22 cellular contexts compared by ENCODE assay signal in genomic region chr13:38346764-38347163, GRCh38. TPM values are rescaled to one million over a fixed set of nuclear protein-coding genes. Genes with fewer than 3 reads are reported as not detected.
DNase-seq lines count a peak whose midpoint lies in the region; ATAC-seq and TF ChIP-seq lines count a peak whose summit lies in the region.
"Had no signal": no experiment of that assay in that cellular context is flagged by ENCODE, and none has a peak within 500 bp of the region (broad histone marks: within the 10 kb centered on the region; RNA-seq: fewer than 3 reads in every experiment).

No MANE protein-coding gene starts in this region.

- peak overlapping the region; percentile 41 for H3K4me3 Mint-ChIP-seq in WTC11
- H3K4me3 Mint-ChIP-seq in mesothelial cell of epicardium, result no peak overlapping the region
- H3K4me3 Mint-ChIP-seq: activated CD4-positive, alpha-beta memory T cell treated with anti-CD3 and anti-CD28 coated beads for 36 hours; activated naive CD8-positive, alpha-beta T cell treated with anti-CD3 and anti-CD28 coated beads, Interleukin-2, amount 10 ng/mL, durations not matched to agents 7 days and 5 days; CD8-positive, alpha-beta memory T cell had no signal

- WGBS in HUES64, result 59% methylated on average over 2 of the region's 2 CpGs

- no peak overlapping the region for H3K4me3 ChIP-seq in HUES64 (ENCODE audit: low read length)
- H3K4me3 ChIP-seq: PC-9, skin epidermis, suprapubic skin had no signal

- POLR2A ChIA-PET in WTC11 (lab: Charles Lee), result no interaction called here

- H3K4me1 Mint-ChIP-seq in WTC11 (peaks cover 56% of the 10 kb centered on the region), mesothelial cell of epicardium (peaks cover 33% of the 10 kb centered on the region)

- no peaks in the 10 kb centered on the region for H3K9me3 ChIP-seq in HUES64 (ENCODE audit: insufficient read depth, low read depth, low read length)
- H3K9me3 ChIP-seq: suprapubic skin had no signal

- peaks cover 10% of the 10 kb centered on the region for H3K36me3 Mint-ChIP-seq in WTC11
- H3K36me3 Mint-ChIP-seq in mesothelial cell of epicardium, result peaks cover 4% of the 10 kb centered on the region

- H3K4me1 ChIP-seq in HUES64 (ENCODE audit: insufficient read depth, low read length), result peaks cover 35% of the 10 kb centered on the region

- CTCF ChIA-PET in WTC11 (lab: Charles Lee), result interaction anchor here (0.9 kb wide), 1 partner anchor 340 kb away, joined by 3 read pairs; the partner anchor contains the start of gene FREM2

- H3K27me3 Mint-ChIP-seq in WTC11 (ENCODE audit: low read depth) (no peaks in the 10 kb centered on the region), mesothelial cell of epicardium (ENCODE audit: low read depth) (no peaks in the 10 kb centered on the region)
- H3K27me3 Mint-ChIP-seq: activated CD4-positive, alpha-beta memory T cell treated with anti-CD3 and anti-CD28 coated beads for 36 hours; activated naive CD8-positive, alpha-beta T cell treated with anti-CD3 and anti-CD28 coated beads, Interleukin-2, amount 10 ng/mL, durations not matched to agents 7 days and 5 days had no signal

- H3K27ac Mint-ChIP-seq in WTC11, result peak overlapping the region; percentile 83
- H3K27ac Mint-ChIP-seq in mesothelial cell of epicardium, result peak overlapping the region; percentile 14
- H3K27ac Mint-ChIP-seq: activated CD4-positive, alpha-beta memory T cell treated with anti-CD3 and anti-CD28 coated beads for 36 hours; activated naive CD8-positive, alpha-beta T cell treated with anti-CD3 and anti-CD28 coated beads, Interleukin-2, amount 10 ng/mL, durations not matched to agents 7 days and 5 days; CD8-positive, alpha-beta memory T cell had no signal

- DNase-seq in NCI-H1417 (lab: John Stamatoyannopoulos, UW) (peak; percentile 2 to 33 (median 3)), NCI-H1417 treated with DMSO at 0.1 percent for 48 hours (lab: John Stamatoyannopoulos, UW) (no peak), WTC11 (ENCODE audit: low spot score) (no peak), mesothelial cell of epicardium (ENCODE audit: low spot score in 2 of 2, unreplicated experiment in 2 of 2) (no peak), DMS114 treated with DMSO at 0.1 percent for 48 hours (lab: John Stamatoyannopoulos, UW; ENCODE audit: unreplicated experiment) (no peak), NCI-H187 (lab: John Stamatoyannopoulos, UW) (no peak)
- DNase-seq: activated CD4-positive, alpha-beta memory T cell treated with anti-CD3 and anti-CD28 coated beads for 36 hours; activated CD8-positive, alpha-beta memory T cell treated with anti-CD3 and anti-CD28 coated beads, Interleukin-2, amount 50 U/mL, for 48 hours; activated naive CD8-positive, alpha-beta T cell treated with anti-CD3 and anti-CD28 coated beads, Interleukin-2, amount 10 ng/mL, durations not matched to agents 7 days and 5 days; AML-193; CD8-positive, alpha-beta memory T cell; left cardiac atrium; NCI-H187 treated with DMSO at 0.1 percent for 48 hours; NCI-H226; NK-92 treated with Interleukin-12 subunit alpha and Interleukin-12 subunit beta, amount 100 ng/mL, for 24 hours; PC-9; stimulated activated CD4-positive, alpha-beta T cell treated with anti-CD3 and anti-CD28 coated beads, Interleukin-1b, Interleukin-23, amount 100 ng/mL, for 48 hours had no signal

- no peak overlapping the region for H3K9ac ChIP-seq in HUES64 (ENCODE audit: low read depth, low read length)

- H3K9me3 Mint-ChIP-seq in WTC11 (no peaks in the 10 kb centered on the region), mesothelial cell of epicardium (no peaks in the 10 kb centered on the region)
- H3K9me3 Mint-ChIP-seq: activated CD4-positive, alpha-beta memory T cell treated with anti-CD3 and anti-CD28 coated beads for 36 hours; activated naive CD8-positive, alpha-beta T cell treated with anti-CD3 and anti-CD28 coated beads, Interleukin-2, amount 10 ng/mL, durations not matched to agents 7 days and 5 days; CD8-positive, alpha-beta memory T cell had no signal

- ATAC-seq in WTC11 (no peak), GM19035 (IDR thresholded peaks at IDR 0.05; ENCODE audit: unreplicated experiment) (no peak)
- ATAC-seq: activated CD4-positive, CD25-positive, alpha-beta regulatory T cell treated with anti-CD3 and anti-CD28 coated beads, Interleukin-2, amount 50 U/mL, for 24 hours; left cardiac atrium had no signal

- H3K27ac ChIP-seq in HUES64 (ENCODE audit: low read depth, low read length), result peak overlapping the region; percentile 54
- H3K27ac ChIP-seq: PC-9, skin epidermis, suprapubic skin had no signal

- H3K27me3 ChIP-seq in HUES64 (ENCODE audit: insufficient read depth, low read length), result no peaks in the 10 kb centered on the region
- H3K27me3 ChIP-seq: suprapubic skin had no signal

- peaks cover 9% of the 10 kb centered on the region for H3K36me3 ChIP-seq in HUES64 (ENCODE audit: insufficient read depth, low read length)
- H3K36me3 ChIP-seq: suprapubic skin had no signal

- TF ChIP-seq CTCF in WTC11 (IDR thresholded peaks at IDR 0.05) (no peak), mesothelial cell of epicardium (IDR thresholded peaks at IDR 0.05; ENCODE audit: unreplicated experiment) (no peak)

TF ChIP-seq in WTC11, 78 proteins besides CTCF, POLR2A, EP300 and RAD21:
- TF ChIP-seq ZNF512 (CRISPR knock-in tag; IDR thresholded peaks at IDR 0.05; ENCODE audit: borderline replicate concordance), result no peak
- 0 out of 2 replicates have a peak, but pooled peaks have one; percentile 49 for TF ChIP-seq TP53 (CRISPR knock-in tag; IDR thresholded peaks at IDR 0.05)

RNA-seq across cellular contexts. Expression of gene UFM1, which starts 2.9 kb away (rescaled TPM):
- polyA plus RNA-seq in HUES64 (2013, experiment 1 of 2), result 32.9 TPM
- 32.9 TPM for polyA plus RNA-seq in HUES64 (2013, experiment 2 of 2)
- total RNA-seq in WTC11 (2021) (41.0 to 57.7 TPM (median 49.0 TPM) in 3 replicates), mesothelial cell of epicardium (58.4 to 59.7 TPM (median 59.0 TPM) in 3 replicates)

Comparison
In these comparisons a context has a peak if more than half of its experiments do, and no peak if none do; other contexts are left out.
1. DNase-seq: peak in NCI-H1417 (3 of 3); none in NCI-H1417 treated with DMSO at 0.1 percent for 48 hours (single experiment), WTC11 (single experiment), mesothelial cell of epicardium (0 of 2), DMS114 treated with DMSO at 0.1 percent for 48 hours (single experiment) and NCI-H187 (0 of 2).